In the genomic region with DNA sequence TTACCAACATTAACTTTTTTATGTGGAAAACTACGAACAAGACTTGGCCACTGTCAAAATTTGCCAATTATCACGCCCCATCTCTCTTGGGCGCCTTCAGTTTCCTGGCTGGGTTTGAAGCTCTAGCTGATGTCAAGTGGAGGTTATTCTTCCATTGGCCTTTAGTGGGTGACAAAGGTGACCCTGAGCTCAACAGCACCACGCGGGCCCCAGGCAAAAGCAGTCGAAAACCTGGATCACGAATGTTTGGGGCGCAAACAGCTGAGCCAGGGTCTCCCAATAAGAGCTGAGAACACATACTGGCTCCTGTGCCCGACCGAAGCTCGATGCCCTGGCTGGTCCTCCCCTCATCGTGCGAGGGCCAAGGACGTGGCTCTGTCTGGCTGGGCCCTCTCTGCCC, we compare ENCODE assay signal across 2 cellular contexts.
A peak's percentile ranks its signal among the peaks of the same experiment; 100 is the strongest.
TF ChIP-seq lines count a peak whose summit lies in the region.

No MANE protein-coding gene starts in this region.

TF ChIP-seq in GM12878, 131 proteins besides CTCF, POLR2A, EP300 and RAD21:
- TF ChIP-seq, protein P1, sequence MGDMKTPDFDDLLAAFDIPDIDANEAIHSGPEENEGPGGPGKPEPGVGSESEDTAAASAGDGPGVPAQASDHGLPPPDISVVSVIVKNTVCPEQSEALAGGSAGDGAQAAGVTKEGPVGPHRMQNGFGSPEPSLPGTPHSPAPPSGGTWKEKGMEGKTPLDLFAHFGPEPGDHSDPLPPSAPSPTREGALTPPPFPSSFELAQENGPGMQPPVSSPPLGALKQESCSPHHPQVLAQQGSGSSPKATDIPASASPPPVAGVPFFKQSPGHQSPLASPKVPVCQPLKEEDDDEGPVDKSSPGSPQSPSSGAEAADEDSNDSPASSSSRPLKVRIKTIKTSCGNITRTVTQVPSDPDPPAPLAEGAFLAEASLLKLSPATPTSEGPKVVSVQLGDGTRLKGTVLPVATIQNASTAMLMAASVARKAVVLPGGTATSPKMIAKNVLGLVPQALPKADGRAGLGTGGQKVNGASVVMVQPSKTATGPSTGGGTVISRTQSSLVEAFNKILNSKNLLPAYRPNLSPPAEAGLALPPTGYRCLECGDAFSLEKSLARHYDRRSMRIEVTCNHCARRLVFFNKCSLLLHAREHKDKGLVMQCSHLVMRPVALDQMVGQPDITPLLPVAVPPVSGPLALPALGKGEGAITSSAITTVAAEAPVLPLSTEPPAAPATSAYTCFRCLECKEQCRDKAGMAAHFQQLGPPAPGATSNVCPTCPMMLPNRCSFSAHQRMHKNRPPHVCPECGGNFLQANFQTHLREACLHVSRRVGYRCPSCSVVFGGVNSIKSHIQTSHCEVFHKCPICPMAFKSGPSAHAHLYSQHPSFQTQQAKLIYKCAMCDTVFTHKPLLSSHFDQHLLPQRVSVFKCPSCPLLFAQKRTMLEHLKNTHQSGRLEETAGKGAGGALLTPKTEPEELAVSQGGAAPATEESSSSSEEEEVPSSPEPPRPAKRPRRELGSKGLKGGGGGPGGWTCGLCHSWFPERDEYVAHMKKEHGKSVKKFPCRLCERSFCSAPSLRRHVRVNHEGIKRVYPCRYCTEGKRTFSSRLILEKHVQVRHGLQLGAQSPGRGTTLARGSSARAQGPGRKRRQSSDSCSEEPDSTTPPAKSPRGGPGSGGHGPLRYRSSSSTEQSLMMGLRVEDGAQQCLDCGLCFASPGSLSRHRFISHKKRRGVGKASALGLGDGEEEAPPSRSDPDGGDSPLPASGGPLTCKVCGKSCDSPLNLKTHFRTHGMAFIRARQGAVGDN (IDR thresholded peaks at IDR 0.05): no peak
- TF ChIP-seq, protein P2, sequence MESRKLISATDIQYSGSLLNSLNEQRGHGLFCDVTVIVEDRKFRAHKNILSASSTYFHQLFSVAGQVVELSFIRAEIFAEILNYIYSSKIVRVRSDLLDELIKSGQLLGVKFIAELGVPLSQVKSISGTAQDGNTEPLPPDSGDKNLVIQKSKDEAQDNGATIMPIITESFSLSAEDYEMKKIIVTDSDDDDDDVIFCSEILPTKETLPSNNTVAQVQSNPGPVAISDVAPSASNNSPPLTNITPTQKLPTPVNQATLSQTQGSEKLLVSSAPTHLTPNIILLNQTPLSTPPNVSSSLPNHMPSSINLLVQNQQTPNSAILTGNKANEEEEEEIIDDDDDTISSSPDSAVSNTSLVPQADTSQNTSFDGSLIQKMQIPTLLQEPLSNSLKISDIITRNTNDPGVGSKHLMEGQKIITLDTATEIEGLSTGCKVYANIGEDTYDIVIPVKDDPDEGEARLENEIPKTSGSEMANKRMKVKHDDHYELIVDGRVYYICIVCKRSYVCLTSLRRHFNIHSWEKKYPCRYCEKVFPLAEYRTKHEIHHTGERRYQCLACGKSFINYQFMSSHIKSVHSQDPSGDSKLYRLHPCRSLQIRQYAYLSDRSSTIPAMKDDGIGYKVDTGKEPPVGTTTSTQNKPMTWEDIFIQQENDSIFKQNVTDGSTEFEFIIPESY (IDR thresholded peaks at IDR 0.05): peak; percentile 64; the same call in 1 of the 2 replicates
- no peak for TF ChIP-seq FOXM1 (IDR thresholded peaks at IDR 0.05; ENCODE audit: low read depth, low read length)
- TF ChIP-seq ZNF207 (IDR thresholded peaks at IDR 0.05; ENCODE audit: borderline replicate concordance): no peak
- TF ChIP-seq, protein P3, sequence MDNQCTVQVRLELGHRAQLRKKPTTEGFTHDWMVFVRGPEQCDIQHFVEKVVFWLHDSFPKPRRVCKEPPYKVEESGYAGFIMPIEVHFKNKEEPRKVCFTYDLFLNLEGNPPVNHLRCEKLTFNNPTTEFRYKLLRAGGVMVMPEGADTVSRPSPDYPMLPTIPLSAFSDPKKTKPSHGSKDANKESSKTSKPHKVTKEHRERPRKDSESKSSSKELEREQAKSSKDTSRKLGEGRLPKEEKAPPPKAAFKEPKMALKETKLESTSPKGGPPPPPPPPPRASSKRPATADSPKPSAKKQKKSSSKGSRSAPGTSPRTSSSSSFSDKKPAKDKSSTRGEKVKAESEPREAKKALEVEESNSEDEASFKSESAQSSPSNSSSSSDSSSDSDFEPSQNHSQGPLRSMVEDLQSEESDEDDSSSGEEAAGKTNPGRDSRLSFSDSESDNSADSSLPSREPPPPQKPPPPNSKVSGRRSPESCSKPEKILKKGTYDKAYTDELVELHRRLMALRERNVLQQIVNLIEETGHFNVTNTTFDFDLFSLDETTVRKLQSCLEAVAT (IDR thresholded peaks at IDR 0.05): 0 out of 2 replicates have a peak, but pooled peaks have one; percentile 54
- TF ChIP-seq NR2C1 (IDR thresholded peaks at IDR 0.05): no peak

TF ChIP-seq in GM12891, 5 proteins besides CTCF, POLR2A, EP300 and RAD21:
- no peak for TF ChIP-seq SPI1 (IDR thresholded peaks at IDR 0.05; ENCODE audit: low read depth, low read length)
- no peak for TF ChIP-seq PAX5 (IDR thresholded peaks at IDR 0.05; ENCODE audit: insufficient read depth, low read length, severe bottlenecking)
- TF ChIP-seq TAF1 (IDR thresholded peaks at IDR 0.05; ENCODE audit: low read depth, low read length): no peak
- no peak for TF ChIP-seq POU2F2 (IDR thresholded peaks at IDR 0.05; ENCODE audit: low read depth, low read length)
